Comparison of ENCODE assay signal across 14 cellular contexts in the genomic region with DNA sequence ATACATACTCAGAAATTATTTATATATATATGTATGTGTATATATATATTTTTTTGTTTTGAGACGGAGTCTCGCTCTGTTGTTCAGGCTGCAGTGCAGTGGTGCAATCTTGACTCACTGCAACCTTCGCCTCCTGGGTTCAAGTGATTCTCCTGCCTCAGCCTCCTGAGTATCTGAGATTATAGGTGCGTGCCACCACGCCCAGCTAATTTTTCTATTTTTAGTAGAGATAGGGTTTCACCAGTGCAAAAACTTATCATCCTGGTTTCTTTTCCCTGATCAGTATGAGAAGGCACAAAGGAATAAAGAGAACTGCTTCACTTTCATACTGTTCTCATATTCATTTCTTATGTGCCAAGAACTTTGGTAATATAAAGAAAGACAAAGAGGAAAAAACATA. TPM values are rescaled to one million over a fixed set of nuclear protein-coding genes. Genes with fewer than 3 reads are reported as not detected.
"Had no signal": no experiment of that assay in that cellular context is flagged by ENCODE, and none has a peak within 500 bp of the region (broad histone marks: within the 10 kb centered on the region; RNA-seq: fewer than 3 reads in every experiment).

No MANE protein-coding gene starts in this region.

RNA-seq across cellular contexts. Expression of a gene that starts 0.7 kb away (rescaled TPM):
- total RNA-seq: activated B cell treated with CpG ODN at 0.5 μM for 24 hours; activated CD4-positive, alpha-beta memory T cell treated with anti-CD3 and anti-CD28 coated beads for 36 hours; activated CD4-positive, alpha-beta memory T cell treated with anti-CD3 and anti-CD28 coated beads, Interleukin-2, amount 10 ng/mL, durations not matched to agents 7 days and 5 days; activated CD4-positive, alpha-beta T cell treated with anti-CD3 and anti-CD28 coated beads for 36 hours; activated CD4-positive, alpha-beta T cell treated with anti-CD3 and anti-CD28 coated beads, Interleukin-2, amount 10 ng/mL, durations not matched to agents 24 days and 14 days; activated CD4-positive, alpha-beta T cell treated with anti-CD3 and anti-CD28 coated beads, Interleukin-2, amount 10 ng/mL, durations not matched to agents 7 days and 5 days; activated CD8-positive, alpha-beta memory T cell treated with anti-CD3 and anti-CD28 coated beads for 36 hours; activated CD8-positive, alpha-beta memory T cell treated with anti-CD3 and anti-CD28 coated beads, Interleukin-2, amount 10 ng/mL, durations not matched to agents 7 days and 5 days; activated CD8-positive, alpha-beta T cell treated with anti-CD3 and anti-CD28 coated beads for 36 hours; activated CD8-positive, alpha-beta T cell treated with anti-CD3 and anti-CD28 coated beads, Interleukin-2, amount 10 ng/mL, durations not matched to agents 7 days and 5 days; T-helper 1 cell treated with Interleukin-12 subunit alpha and Interleukin-12 subunit beta and Interleukin-4 antibody, amounts not matched to agents 30 ng/mL and 1 ng/mL, for 36 hours; T-helper 17 cell; T-helper 2 cell treated with Interferon-gamma antibody and Interleukin-4, amounts not matched to agents 100 ng/mL and 5 ng/mL, for 36 hours; WTC11 had no signal
